Comparison of ENCODE assay signal across 2 cellular contexts in genomic region chr6:43647613-43648012, GRCh38.
A peak's percentile ranks its signal among the peaks of the same experiment; 100 is the strongest.
TF ChIP-seq lines count a peak whose summit lies in the region.

No MANE protein-coding gene starts in this region.

TF ChIP-seq in HepG2, 621 proteins besides CTCF, POLR2A, EP300 and RAD21:
- TF ChIP-seq FOXO4 (CRISPR knock-in tag; conservative IDR thresholded peaks at IDR 0.05) (0 out of 2 replicates have a peak, but pooled peaks have one; percentile 45), ZKSCAN1 (IDR thresholded peaks at IDR 0.05; ENCODE audit: low read length) (peak; percentile 83), ADNP (CRISPR knock-in tag; IDR thresholded peaks at IDR 0.05) (no peak)

TF ChIP-seq in endothelial cell of umbilical vein, 7 proteins besides CTCF, POLR2A, EP300 and RAD21:
- TF ChIP-seq MAX (IDR thresholded peaks at IDR 0.05; ENCODE audit: insufficient read depth, insufficient read length) = no peak
- TF ChIP-seq JUN (IDR thresholded peaks at IDR 0.05; ENCODE audit: borderline replicate concordance, insufficient read depth, insufficient read length, low read depth) = no peak
- no peak for TF ChIP-seq EZH2 (IDR thresholded peaks at IDR 0.05; ENCODE audit: borderline replicate concordance, low read depth, low read length, severe bottlenecking)
